ENCODE assay signal across 8 cellular contexts in the genomic region with DNA sequence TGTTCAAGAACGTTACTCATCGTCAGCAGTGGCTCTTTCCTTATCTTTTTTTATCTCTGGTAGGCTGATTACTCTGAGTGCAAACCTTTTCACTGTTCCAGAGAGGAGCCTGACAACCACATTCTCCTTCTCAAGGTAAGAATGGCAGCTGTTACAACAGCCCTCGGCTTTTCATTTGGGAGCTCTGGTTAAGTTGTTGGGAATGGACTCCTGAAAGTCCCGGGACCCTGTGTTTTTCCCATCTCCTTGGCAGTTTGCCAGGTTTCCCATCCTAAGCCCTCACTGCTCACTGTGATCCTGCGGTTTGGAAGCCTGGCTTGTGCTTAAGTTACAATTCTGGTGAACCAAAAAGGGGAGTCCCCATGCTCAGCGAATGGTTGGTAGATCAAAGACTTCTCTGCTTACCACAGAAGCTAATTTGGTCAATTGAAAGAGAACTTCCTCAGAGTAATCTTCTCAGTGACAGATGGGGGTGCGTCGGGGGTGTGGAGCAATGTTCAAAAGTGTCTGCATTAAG.
DNase-seq lines count a peak whose midpoint lies in the region; ATAC-seq and TF ChIP-seq lines count a peak whose summit lies in the region.

No MANE protein-coding gene starts in this region.

- H3K36me3 ChIP-seq in WERI-Rb-1 (no peaks in the 10 kb centered on the region), psoas muscle (ENCODE audit: insufficient read depth in 1 of 2, low read depth in 1 of 2) (no peaks in the 10 kb centered on the region)

- peaks cover 6% of the 10 kb centered on the region for H3K27me3 ChIP-seq in WERI-Rb-1 (ENCODE audit: insufficient read depth, low read depth, severe bottlenecking)
- H3K27me3 ChIP-seq in psoas muscle (ENCODE audit: insufficient read depth in 3 of 3, low read length in 2 of 3), result no peaks in the 10 kb centered on the region

- intact Hi-C loops in psoas muscle (cut with DNase I), result no loop called here

- H3K9me3 ChIP-seq in WERI-Rb-1 (ENCODE audit: severe bottlenecking), result no peaks in the 10 kb centered on the region
- no peaks in the 10 kb centered on the region for H3K9me3 ChIP-seq in psoas muscle

- TF ChIP-seq CTCF in WERI-Rb-1 (IDR thresholded peaks at IDR 0.05; ENCODE audit: low read depth, low read length) (no peak), glutamatergic neuron (IDR thresholded peaks at IDR 0.05; ENCODE audit: partially characterized antibody, unreplicated experiment) (no peak), psoas muscle (IDR thresholded peaks at IDR 0.05) (no peak)

- no peak overlapping the region for H3K4me3 Mint-ChIP-seq in glutamatergic neuron (ENCODE audit: unreplicated experiment)

- no peak overlapping the region for H3K27ac ChIP-seq in WERI-Rb-1
- no peak overlapping the region for H3K27ac ChIP-seq in psoas muscle

- peaks cover 3% of the 10 kb centered on the region for H3K27me3 Mint-ChIP-seq in glutamatergic neuron (ENCODE audit: unreplicated experiment)

- H3K4me3 ChIP-seq in WERI-Rb-1 (ENCODE audit: low read depth, low read length), result no peak overlapping the region
- H3K4me3 ChIP-seq in psoas muscle, result no peak overlapping the region

- peaks cover 8% of the 10 kb centered on the region for H3K9me3 Mint-ChIP-seq in glutamatergic neuron (ENCODE audit: unreplicated experiment)

- DNase-seq in NOMO-1 (lab: John Stamatoyannopoulos, UW; ENCODE audit: unreplicated experiment in 2 of 2) (peak; percentile 77 to 90), WERI-Rb-1 (no peak), glutamatergic neuron (no peak), NCI-H1092 (lab: John Stamatoyannopoulos, UW) (no peak), psoas muscle (no peak)

- H3K36me3 Mint-ChIP-seq in glutamatergic neuron (ENCODE audit: unreplicated experiment), result peaks cover 6% of the 10 kb centered on the region

- WGBS in psoas muscle, 3 donors, result 30 to 40% (median 34%) methylated on average over 8 of the region's 8 CpGs

- H3K27ac Mint-ChIP-seq in glutamatergic neuron (ENCODE audit: unreplicated experiment), result no peak overlapping the region

- no peaks in the 10 kb centered on the region for H3K4me1 ChIP-seq in psoas muscle

- ATAC-seq in GM18907 (IDR thresholded peaks at IDR 0.05; ENCODE audit: unreplicated experiment) (peak; percentile 98), HG02798 (IDR thresholded peaks at IDR 0.05; ENCODE audit: poor library complexity, unreplicated experiment) (peak; percentile 99), esophagus mucosa (peak; percentile 21), psoas muscle (no peak)

- peaks cover 27% of the 10 kb centered on the region for H3K4me1 Mint-ChIP-seq in glutamatergic neuron (ENCODE audit: low read depth, unreplicated experiment)

Comparison
In these comparisons a context has a peak if more than half of its experiments do, and no peak if none do; other contexts are left out.
1. ATAC-seq: peak in GM18907 (single experiment), HG02798 (single experiment) and esophagus mucosa (single experiment); none in psoas muscle (0 of 4).
2. DNase-seq: peak in NOMO-1 (2 of 2); none in WERI-Rb-1 (single experiment), glutamatergic neuron (single experiment), NCI-H1092 (single experiment) and psoas muscle (0 of 2).